Comparison of ENCODE assay signal across 21 cellular contexts in genomic region chr12:124270671-124271070, GRCh38. TPM values are rescaled to one million over a fixed set of nuclear protein-coding genes. Genes with fewer than 3 reads are reported as not detected.
"Had no signal": no experiment of that assay in that cellular context is flagged by ENCODE, and none has a peak within 500 bp of the region (broad histone marks: within the 10 kb centered on the region; RNA-seq: fewer than 3 reads in every experiment).

No MANE protein-coding gene starts in this region.

- H3K4me1 ChIP-seq: esophagus muscularis mucosa, gastrocnemius medialis, lower lobe of right lung, suprapubic skin, thyroid gland had no signal

- DNase-seq: effector memory CD4-positive, alpha-beta T cell; gastrocnemius medialis; kidney; left cardiac atrium; left ventricle myocardium inferior; lower lobe of right lung; stimulated activated CD8-positive, alpha-beta memory T cell treated with anti-CD3 and anti-CD28 coated beads, Interleukin-4, amount 100 ng/mL, for 48 hours; stimulated activated naive CD8-positive, alpha-beta T cell treated with anti-CD3 and anti-CD28 coated beads, Interleukin-15, Interleukin-2, amounts not matched to agents 100 U/mL and 50 U/mL, for 24 hours; thyroid gland had no signal

- H3K36me3 ChIP-seq: esophagus muscularis mucosa, gastrocnemius medialis, left ventricle myocardium inferior, lower lobe of right lung, suprapubic skin, thyroid gland had no signal

- H3K27me3 ChIP-seq: gastrocnemius medialis, suprapubic skin, thyroid gland had no signal

- ATAC-seq: gastrocnemius medialis; left cardiac atrium; lower lobe of right lung; natural killer cell treated with Interleukin-12 subunit alpha and Interleukin-12 subunit beta and Interleukin-15 and Interleukin-18, amount 100 ng/mL, for 72 hours; sciatic nerve; stimulated activated effector memory CD8-positive, alpha-beta T cell treated with anti-CD3 and anti-CD28 coated beads, Interleukin-12 subunit alpha, Interleukin-12 subunit beta, amount 100 ng/mL, for 72 hours; stimulated activated naive CD8-positive, alpha-beta T cell treated with anti-CD3 and anti-CD28 coated beads, Interleukin-15, Interleukin-2, amounts not matched to agents 100 U/mL and 50 U/mL, for 24 hours had no signal

- H3K4me3 Mint-ChIP-seq: memory B cell; mesothelial cell of epicardium; natural killer cell treated with Interleukin-12 subunit alpha and Interleukin-12 subunit beta and Interleukin-15 and Interleukin-18, amount 100 ng/mL, for 72 hours; stimulated activated effector memory CD8-positive, alpha-beta T cell treated with anti-CD3 and anti-CD28 coated beads, Interleukin-12 subunit alpha, Interleukin-12 subunit beta, amount 100 ng/mL, for 72 hours; type B pancreatic cell had no signal

- H3K27ac ChIP-seq: epithelial cell of prostate, esophagus muscularis mucosa, gastrocnemius medialis, left ventricle myocardium inferior, lower lobe of right lung, skin epidermis, suprapubic skin, thyroid gland had no signal

- H3K4me3 ChIP-seq: esophagus muscularis mucosa, gastrocnemius medialis, left ventricle myocardium inferior, lower lobe of right lung, skin epidermis, suprapubic skin, thyroid gland had no signal

- H3K27ac Mint-ChIP-seq: memory B cell; mesothelial cell of epicardium; natural killer cell treated with Interleukin-12 subunit alpha and Interleukin-12 subunit beta and Interleukin-15 and Interleukin-18, amount 100 ng/mL, for 72 hours; stimulated activated effector memory CD8-positive, alpha-beta T cell treated with anti-CD3 and anti-CD28 coated beads, Interleukin-12 subunit alpha, Interleukin-12 subunit beta, amount 100 ng/mL, for 72 hours; type B pancreatic cell had no signal

- H3K9me3 ChIP-seq: gastrocnemius medialis, lower lobe of right lung, suprapubic skin, thyroid gland had no signal

- H3K36me3 Mint-ChIP-seq: memory B cell; natural killer cell treated with Interleukin-12 subunit alpha and Interleukin-12 subunit beta and Interleukin-15 and Interleukin-18, amount 100 ng/mL, for 72 hours; stimulated activated effector memory CD8-positive, alpha-beta T cell treated with anti-CD3 and anti-CD28 coated beads, Interleukin-12 subunit alpha, Interleukin-12 subunit beta, amount 100 ng/mL, for 72 hours; type B pancreatic cell had no signal

- H3K9me3 Mint-ChIP-seq: memory B cell; natural killer cell treated with Interleukin-12 subunit alpha and Interleukin-12 subunit beta and Interleukin-15 and Interleukin-18, amount 100 ng/mL, for 72 hours; stimulated activated effector memory CD8-positive, alpha-beta T cell treated with anti-CD3 and anti-CD28 coated beads, Interleukin-12 subunit alpha, Interleukin-12 subunit beta, amount 100 ng/mL, for 72 hours had no signal

- FAIRE-seq: endometrium, kidney, urothelium cell line had no signal

- H3K4me1 Mint-ChIP-seq: memory B cell; mesothelial cell of epicardium; stimulated activated effector memory CD8-positive, alpha-beta T cell treated with anti-CD3 and anti-CD28 coated beads, Interleukin-12 subunit alpha, Interleukin-12 subunit beta, amount 100 ng/mL, for 72 hours had no signal

RNA-seq across cellular contexts. Expression of gene RFLNA, which starts 24.2 kb away (rescaled TPM):
- total RNA-seq: natural killer cell treated with Interleukin-12 subunit alpha and Interleukin-12 subunit beta and Interleukin-15 and Interleukin-18, amount 100 ng/mL, for 72 hours had no signal
